Comparison of ENCODE assay signal across 1 cellular context in the genomic region with DNA sequence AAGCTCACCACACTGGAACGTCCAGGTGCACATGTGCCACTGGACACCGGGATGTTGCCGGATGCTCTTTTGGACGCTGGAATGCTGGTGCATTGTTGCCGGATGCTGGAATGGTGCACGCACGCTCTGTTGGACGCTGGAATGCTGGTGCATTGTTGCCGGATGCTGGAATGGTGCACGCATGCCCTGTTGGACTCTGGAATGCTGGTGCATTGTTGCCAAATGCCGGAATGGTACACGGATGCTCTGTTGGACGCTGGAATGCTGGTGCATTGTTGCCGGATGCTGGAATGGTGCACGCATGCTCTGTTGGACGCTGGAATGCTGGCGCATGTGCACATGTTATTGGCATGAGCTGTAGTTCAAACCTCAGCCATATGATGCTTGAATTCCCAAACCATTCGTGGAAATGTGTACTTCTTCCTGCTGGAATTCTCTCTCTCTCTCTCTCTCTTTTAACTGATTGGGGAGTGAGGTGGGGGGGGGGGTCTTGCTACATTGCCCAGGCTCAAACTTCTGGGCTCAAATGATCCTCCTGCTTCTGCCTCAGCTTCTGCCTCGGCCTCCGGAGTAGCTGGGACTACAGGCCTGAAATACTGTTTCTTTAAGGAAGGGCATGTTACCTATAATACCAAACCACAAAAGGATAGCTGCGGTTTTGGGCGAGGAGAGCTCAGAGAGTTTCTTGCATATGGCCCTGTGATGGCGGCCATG.
TF ChIP-seq lines count a peak whose summit lies in the region.

No MANE protein-coding gene starts in this region.

TF ChIP-seq in HepG2, 621 proteins besides CTCF, POLR2A, EP300 and RAD21:
- TF ChIP-seq, protein P1, sequence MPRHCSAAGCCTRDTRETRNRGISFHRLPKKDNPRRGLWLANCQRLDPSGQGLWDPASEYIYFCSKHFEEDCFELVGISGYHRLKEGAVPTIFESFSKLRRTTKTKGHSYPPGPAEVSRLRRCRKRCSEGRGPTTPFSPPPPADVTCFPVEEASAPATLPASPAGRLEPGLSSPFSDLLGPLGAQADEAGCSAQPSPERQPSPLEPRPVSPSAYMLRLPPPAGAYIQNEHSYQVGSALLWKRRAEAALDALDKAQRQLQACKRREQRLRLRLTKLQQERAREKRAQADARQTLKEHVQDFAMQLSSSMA (CRISPR knock-in tag; IDR thresholded peaks at IDR 0.05), result 0 out of 2 replicates have a peak, but pooled peaks have one; percentile 27
- TF ChIP-seq ZNF121 (CRISPR knock-in tag; IDR thresholded peaks at IDR 0.05) (peak; percentile 90), FOXC1 (CRISPR knock-in tag; IDR thresholded peaks at IDR 0.05; ENCODE audit: borderline replicate concordance) (no peak), TEAD3 (CRISPR knock-in tag; optimal IDR thresholded peaks at IDR 0.05; ENCODE audit: borderline replicate concordance) (peak; percentile 9)
